9 cellular contexts compared by ENCODE assay signal in genomic region chr3:113276581-113277080, GRCh38.
DNase-seq lines count a peak whose midpoint lies in the region; ATAC-seq and TF ChIP-seq lines count a peak whose summit lies in the region.
"Had no signal": no experiment of that assay in that cellular context is flagged by ENCODE, and none has a peak within 500 bp of the region (broad histone marks: within the 10 kb centered on the region; RNA-seq: fewer than 3 reads in every experiment).

No MANE protein-coding gene starts in this region.

- no peak for TF ChIP-seq POLR2A in breast epithelium (IDR thresholded peaks at IDR 0.05)
- TF ChIP-seq POLR2A in vagina (IDR thresholded peaks at IDR 0.05): no peak

- no peaks in the 10 kb centered on the region for H3K9me3 Mint-ChIP-seq in MCF 10A (ENCODE audit: unreplicated experiment)
- H3K9me3 Mint-ChIP-seq in endodermal cell: no peaks in the 10 kb centered on the region
- no peaks in the 10 kb centered on the region for H3K9me3 Mint-ChIP-seq in nephron progenitor cell
- H3K9me3 Mint-ChIP-seq in activated naive CD4-positive, alpha-beta T cell treated with anti-CD3 and anti-CD28 coated beads, Interleukin-2, amount 50 U/mL, for 72 hours: no peaks in the 10 kb centered on the region

- CTCF ChIA-PET in MCF 10A (lab: Yijun Ruan, JAX): interaction anchor here (0.6 to 2.3 kb wide), 4 partner anchors 12 to 241 kb away, joined by 3 to 9 read pairs (median 4); no protein-coding TSS in a partner anchor

- H3K27me3 Mint-ChIP-seq in MCF 10A (ENCODE audit: insufficient read depth, unreplicated experiment) (no peaks in the 10 kb centered on the region), endodermal cell (ENCODE audit: insufficient read depth) (peaks cover 3% of the 10 kb centered on the region), nephron progenitor cell (ENCODE audit: low read depth, poor library complexity) (no peaks in the 10 kb centered on the region)

- H3K27me3 ChIP-seq in breast epithelium (no peaks in the 10 kb centered on the region), endodermal cell (ENCODE audit: control insufficient read depth, insufficient read depth, low read length, poor library complexity, severe bottlenecking) (peaks cover 7% of the 10 kb centered on the region), vagina (no peaks in the 10 kb centered on the region)

- H3K9me3 ChIP-seq in breast epithelium (no peaks in the 10 kb centered on the region), endodermal cell (ENCODE audit: control insufficient read depth, low read length) (no peaks in the 10 kb centered on the region), vagina (no peaks in the 10 kb centered on the region)

- no peak for ATAC-seq in activated naive CD4-positive, alpha-beta T cell treated with anti-CD3 and anti-CD28 coated beads, Interleukin-2, amount 50 U/mL, for 72 hours
- ATAC-seq in esophagus mucosa: no peak

- 84 to 93% methylated on average over 4 to 7 of the region's 7 CpGs for WGBS in endodermal cell (ENCODE audit: insufficient coverage in 1 of 2, insufficient read length in 1 of 2), 2 experiments

- POLR2A ChIA-PET in MCF 10A (lab: Yijun Ruan, JAX): no interaction called here

- H3K36me3 Mint-ChIP-seq in MCF 10A (ENCODE audit: insufficient read depth, unreplicated experiment) (no peaks in the 10 kb centered on the region), endodermal cell (ENCODE audit: low read depth) (peaks cover 2% of the 10 kb centered on the region), nephron progenitor cell (ENCODE audit: low read depth) (peaks cover 98% of the 10 kb centered on the region)
- H3K36me3 Mint-ChIP-seq in activated naive CD4-positive, alpha-beta T cell treated with anti-CD3 and anti-CD28 coated beads, Interleukin-2, amount 50 U/mL, for 72 hours: no peaks in the 10 kb centered on the region

- H3K36me3 ChIP-seq in breast epithelium: no peaks in the 10 kb centered on the region
- H3K36me3 ChIP-seq in endodermal cell (ENCODE audit: control insufficient read depth, insufficient read depth, low read length): no peaks in the 10 kb centered on the region
- peaks cover 6 to 73% of the 10 kb centered on the region in 2 donors for H3K36me3 ChIP-seq in vagina

- TF ChIP-seq CTCF in breast epithelium (IDR thresholded peaks at IDR 0.05): no peak
- TF ChIP-seq CTCF in MCF 10A (IDR thresholded peaks at IDR 0.05; ENCODE audit: unreplicated experiment): no peak
- TF ChIP-seq CTCF in endodermal cell (conservative IDR thresholded peaks at IDR 0.05): no peak
- no peak for TF ChIP-seq CTCF in nephron progenitor cell (IDR thresholded peaks at IDR 0.05)
- TF ChIP-seq CTCF in vagina (IDR thresholded peaks at IDR 0.05): no peak
- no peak for TF ChIP-seq CTCF in GM10266 (IDR thresholded peaks at IDR 0.05; ENCODE audit: control insufficient read depth, insufficient read depth, low read depth, missing control alignments)

- intact Hi-C loops in breast epithelium (cut with DNase I; ENCODE audit: low total_unique reads) (loop anchor here (1.0 kb wide), 1 partner anchor 65 kb away; the partner anchor contains the start of gene BOC), MCF 10A (cut with micrococcal nuclease) (no loop called here), vagina (cut with DNase I) (loop anchor here (5.0 kb wide), 1 partner anchor 64 kb away; the partner anchor contains the start of gene BOC)

- DNase-seq in breast epithelium (ENCODE audit: low spot score in 2 of 2): no peak
- no peak for DNase-seq in MCF 10A (ENCODE audit: unreplicated experiment)
- peak; percentile 18 for DNase-seq in endodermal cell
- no peak for DNase-seq in nephron progenitor cell
- no peak for DNase-seq in vagina (ENCODE audit: extremely low spot score in 2 of 2)
- no peak for DNase-seq in activated naive CD4-positive, alpha-beta T cell treated with anti-CD3 and anti-CD28 coated beads, Interleukin-2, amount 50 U/mL, for 72 hours (ENCODE audit: low spot score in 2 of 2)
- no peak for DNase-seq in GM10266 (ENCODE audit: extremely low spot score)
- DNase-seq: stimulated activated CD4-positive, alpha-beta T cell treated with anti-CD3 and anti-CD28 coated beads, Interleukin-2, amount 100 ng/mL, for 48 hours had no signal

- H3K4me1 ChIP-seq in breast epithelium (peaks cover 0 to 11% of the 10 kb centered on the region in 2 donors), endodermal cell (ENCODE audit: control insufficient read depth, insufficient read depth, low read length) (peaks cover under 1% of the 10 kb centered on the region), vagina (peaks cover 22% of the 10 kb centered on the region)

- no peak overlapping the region for H3K27ac Mint-ChIP-seq in MCF 10A (ENCODE audit: low read depth, unreplicated experiment)
- no peak overlapping the region for H3K27ac Mint-ChIP-seq in endodermal cell
- peak overlapping the region; percentile 81 for H3K27ac Mint-ChIP-seq in nephron progenitor cell
- peak overlapping the region in 1 of 2 donors; percentile 14 for H3K27ac Mint-ChIP-seq in activated naive CD4-positive, alpha-beta T cell treated with anti-CD3 and anti-CD28 coated beads, Interleukin-2, amount 50 U/mL, for 72 hours

- H3K27ac ChIP-seq in breast epithelium: peak overlapping the region; percentile 88 to 92
- peak overlapping the region; percentile 96 for H3K27ac ChIP-seq in endodermal cell (ENCODE audit: low read depth, low read length)
- peak overlapping the region; percentile 83 for H3K27ac ChIP-seq in vagina

- BruUV-seq in MCF 10A (replicated peaks; lab: Mats Ljungman, UMichigan): no TSS peak

- no peak overlapping the region for H3K4me3 Mint-ChIP-seq in MCF 10A (ENCODE audit: unreplicated experiment)
- no peak overlapping the region for H3K4me3 Mint-ChIP-seq in endodermal cell
- no peak overlapping the region for H3K4me3 Mint-ChIP-seq in nephron progenitor cell

- H3K4me3 ChIP-seq in breast epithelium (peak overlapping the region; percentile 22 to 48 (median 31)), endodermal cell (ENCODE audit: low read length) (no peak overlapping the region), vagina (peak overlapping the region; percentile 24 to 39)

- no peak overlapping the region for H3K9ac ChIP-seq in endodermal cell (ENCODE audit: extremely low read depth, low read length, poor library complexity, severe bottlenecking)

- H3K4me1 Mint-ChIP-seq in MCF 10A (ENCODE audit: insufficient read depth, unreplicated experiment) (no peaks in the 10 kb centered on the region), endodermal cell (peaks cover 16% of the 10 kb centered on the region), nephron progenitor cell (peaks cover 70% of the 10 kb centered on the region)
